ENCODE assay signal across 9 cellular contexts in genomic region chr6:138404666-138405337, GRCh38. TPM values are rescaled to one million over a fixed set of nuclear protein-coding genes. Genes with fewer than 3 reads are reported as not detected.
DNase-seq lines count a peak whose midpoint lies in the region; ATAC-seq and TF ChIP-seq lines count a peak whose summit lies in the region.
"Had no signal": no experiment of that assay in that cellular context is flagged by ENCODE, and none has a peak within 500 bp of the region (broad histone marks: within the 10 kb centered on the region; RNA-seq: fewer than 3 reads in every experiment).

No MANE protein-coding gene starts in this region.

- H3K36me3 ChIP-seq in ES-I3 (ENCODE audit: insufficient read depth, low read length) (peaks cover 2% of the 10 kb centered on the region; the same call in 1 of the 2 replicates), HUES64 (ENCODE audit: insufficient read depth, low read length) (peaks cover 41% of the 10 kb centered on the region), parathyroid adenoma (ENCODE audit: control insufficient read depth, insufficient read depth, low read length) (no peaks in the 10 kb centered on the region)

- no peak for DNase-seq in activated T-helper 1 cell treated with anti-CD3 and anti-CD28 coated beads, Interleukin-12 subunit alpha, Interleukin-12 subunit beta, Interleukin-2, Interleukin-4 antibody, amounts not matched to agents 30 ng/mL and 10 ng/mL and 1 ng/mL, durations not matched to agents 14 hours and 24 hours and 36 hours (ENCODE audit: low spot score)
- no peak for DNase-seq in foreskin keratinocyte
- no peak for DNase-seq in superior temporal gyrus (ENCODE audit: extremely low spot score)
- no peak for DNase-seq in NCI-H2081 treated with DMSO at 0.1 percent for 48 hours (lab: John Stamatoyannopoulos, UW)
- no peak for DNase-seq in NCI-H1436 treated with DMSO at 0.1 percent for 48 hours (lab: John Stamatoyannopoulos, UW)

- H3K36me3 Mint-ChIP-seq in activated T-helper 1 cell treated with anti-CD3 and anti-CD28 coated beads, Interleukin-12 subunit alpha, Interleukin-12 subunit beta, Interleukin-2, Interleukin-4 antibody, amounts not matched to agents 30 ng/mL and 10 ng/mL and 1 ng/mL, durations not matched to agents 14 hours and 24 hours and 36 hours (ENCODE audit: low read depth): peaks cover 33% of the 10 kb centered on the region

- H3K27ac ChIP-seq in HUES64 (ENCODE audit: low read depth, low read length) (peak overlapping the region; percentile 44), foreskin keratinocyte (peak overlapping the region; percentile 89), parathyroid adenoma (peak overlapping the region; percentile 88)

- peaks cover 8% of the 10 kb centered on the region for H3K27me3 Mint-ChIP-seq in activated T-helper 1 cell treated with anti-CD3 and anti-CD28 coated beads, Interleukin-12 subunit alpha, Interleukin-12 subunit beta, Interleukin-2, Interleukin-4 antibody, amounts not matched to agents 30 ng/mL and 10 ng/mL and 1 ng/mL, durations not matched to agents 14 hours and 24 hours and 36 hours (ENCODE audit: insufficient read depth)

- H3K4me2 ChIP-seq in parathyroid adenoma (ENCODE audit: low read length): peak overlapping the region; percentile 63

- no peaks in the 10 kb centered on the region for H3K4me1 ChIP-seq in ES-I3 (ENCODE audit: insufficient read depth, low read length)
- H3K4me1 ChIP-seq in HUES64 (ENCODE audit: insufficient read depth, low read length): no peaks in the 10 kb centered on the region; the same call in 1 of the 2 replicates
- peaks cover 13% of the 10 kb centered on the region for H3K4me1 ChIP-seq in foreskin keratinocyte
- H3K4me1 ChIP-seq in parathyroid adenoma: peaks cover 6% of the 10 kb centered on the region

- no peaks in the 10 kb centered on the region for H3K79me2 ChIP-seq in parathyroid adenoma

- intact Hi-C loops in activated T-helper 1 cell treated with anti-CD3 and anti-CD28 coated beads, Interleukin-12 subunit alpha, Interleukin-12 subunit beta, Interleukin-2, Interleukin-4 antibody, amounts not matched to agents 30 ng/mL and 10 ng/mL and 1 ng/mL, durations not matched to agents 14 hours and 24 hours and 36 hours (cut with micrococcal nuclease): loop anchor here (1.0 to 2.0 kb wide), 3 partner anchors 288 to 368 kb away; partner anchors contain the start of gene CCDC28A

- H3K9ac ChIP-seq in ES-I3 (ENCODE audit: low read depth, low read length) (peak overlapping the region; percentile 90), HUES64 (ENCODE audit: low read depth, low read length) (peak overlapping the region; percentile 85), parathyroid adenoma (peak overlapping the region; percentile 47)

- ATAC-seq in foreskin keratinocyte: peak; percentile 12

- peak overlapping the region; percentile 59 for H3K27ac Mint-ChIP-seq in activated T-helper 1 cell treated with anti-CD3 and anti-CD28 coated beads, Interleukin-12 subunit alpha, Interleukin-12 subunit beta, Interleukin-2, Interleukin-4 antibody, amounts not matched to agents 30 ng/mL and 10 ng/mL and 1 ng/mL, durations not matched to agents 14 hours and 24 hours and 36 hours

- TF ChIP-seq CTCF in foreskin keratinocyte (conservative IDR thresholded peaks at IDR 0.05): no peak
- no peak for TF ChIP-seq CTCF in parathyroid adenoma (IDR thresholded peaks at IDR 0.05)

- peak overlapping the region; percentile 97 for H3K4me3 ChIP-seq in HUES64 (ENCODE audit: low read length)
- H3K4me3 ChIP-seq in parathyroid adenoma (ENCODE audit: low read depth, low read length): peak overlapping the region; percentile 60

- no peaks in the 10 kb centered on the region for H3K9me3 Mint-ChIP-seq in activated T-helper 1 cell treated with anti-CD3 and anti-CD28 coated beads, Interleukin-12 subunit alpha, Interleukin-12 subunit beta, Interleukin-2, Interleukin-4 antibody, amounts not matched to agents 30 ng/mL and 10 ng/mL and 1 ng/mL, durations not matched to agents 14 hours and 24 hours and 36 hours

- H3K4me1 Mint-ChIP-seq in activated T-helper 1 cell treated with anti-CD3 and anti-CD28 coated beads, Interleukin-12 subunit alpha, Interleukin-12 subunit beta, Interleukin-2, Interleukin-4 antibody, amounts not matched to agents 30 ng/mL and 10 ng/mL and 1 ng/mL, durations not matched to agents 14 hours and 24 hours and 36 hours (ENCODE audit: low read depth): peaks cover 25% of the 10 kb centered on the region

- no peaks in the 10 kb centered on the region for H3K27me3 ChIP-seq in HUES64 (ENCODE audit: insufficient read depth, low read length)
- H3K27me3 ChIP-seq in foreskin keratinocyte: no peaks in the 10 kb centered on the region
- H3K27me3 ChIP-seq in parathyroid adenoma (ENCODE audit: control insufficient read depth, insufficient read depth, low read length): no peaks in the 10 kb centered on the region

- peak overlapping the region; percentile 84 for H3K4me3 Mint-ChIP-seq in activated T-helper 1 cell treated with anti-CD3 and anti-CD28 coated beads, Interleukin-12 subunit alpha, Interleukin-12 subunit beta, Interleukin-2, Interleukin-4 antibody, amounts not matched to agents 30 ng/mL and 10 ng/mL and 1 ng/mL, durations not matched to agents 14 hours and 24 hours and 36 hours

- WGBS in HUES64: 4% methylated on average over 34 of the region's 35 CpGs

- H2AFZ ChIP-seq in parathyroid adenoma: peak overlapping the region; percentile 89

- H3K9me3 ChIP-seq in ES-I3 (ENCODE audit: control insufficient read depth, insufficient read depth, low read length): no peaks in the 10 kb centered on the region
- no peaks in the 10 kb centered on the region for H3K9me3 ChIP-seq in HUES64 (ENCODE audit: insufficient read depth, low read depth, low read length)
- H3K9me3 ChIP-seq in parathyroid adenoma (ENCODE audit: control insufficient read depth, low read length): no peaks in the 10 kb centered on the region

RNA-seq across cellular contexts. Expression of gene HEBP2, which starts 0.8 kb away (rescaled TPM):
- polyA plus RNA-seq in HUES64 (2013, experiment 1 of 2): 48.2 TPM
- polyA plus RNA-seq in HUES64 (2013, experiment 2 of 2): 51.0 TPM
- total RNA-seq in activated T-helper 1 cell treated with anti-CD3 and anti-CD28 coated beads, Interleukin-12 subunit alpha, Interleukin-12 subunit beta, Interleukin-2, Interleukin-4 antibody, amounts not matched to agents 30 ng/mL and 10 ng/mL and 1 ng/mL, durations not matched to agents 14 hours and 24 hours and 36 hours: 18.9 and 21.4 TPM in 2 replicates
- 60.8 and 69.4 TPM in 2 replicates for total RNA-seq in foreskin keratinocyte
- polyA plus RNA-seq in foreskin keratinocyte: 72.2 and 76.7 TPM in 2 replicates

RNA-seq across cellular contexts. Expression of gene SMIM28, which starts 27.1 kb away (rescaled TPM):
- polyA plus RNA-seq in HUES64 (2013, experiment 1 of 2): not detected
- not detected for polyA plus RNA-seq in HUES64 (2013, experiment 2 of 2)
- total RNA-seq in activated T-helper 1 cell treated with anti-CD3 and anti-CD28 coated beads, Interleukin-12 subunit alpha, Interleukin-12 subunit beta, Interleukin-2, Interleukin-4 antibody, amounts not matched to agents 30 ng/mL and 10 ng/mL and 1 ng/mL, durations not matched to agents 14 hours and 24 hours and 36 hours: not detected in 2 replicates
- total RNA-seq in foreskin keratinocyte: not detected in 2 replicates
- polyA plus RNA-seq in foreskin keratinocyte: not detected in 2 replicates
- total RNA-seq: SK-MEL-5 had no signal
